8 cellular contexts compared by ENCODE assay signal in the genomic region with DNA sequence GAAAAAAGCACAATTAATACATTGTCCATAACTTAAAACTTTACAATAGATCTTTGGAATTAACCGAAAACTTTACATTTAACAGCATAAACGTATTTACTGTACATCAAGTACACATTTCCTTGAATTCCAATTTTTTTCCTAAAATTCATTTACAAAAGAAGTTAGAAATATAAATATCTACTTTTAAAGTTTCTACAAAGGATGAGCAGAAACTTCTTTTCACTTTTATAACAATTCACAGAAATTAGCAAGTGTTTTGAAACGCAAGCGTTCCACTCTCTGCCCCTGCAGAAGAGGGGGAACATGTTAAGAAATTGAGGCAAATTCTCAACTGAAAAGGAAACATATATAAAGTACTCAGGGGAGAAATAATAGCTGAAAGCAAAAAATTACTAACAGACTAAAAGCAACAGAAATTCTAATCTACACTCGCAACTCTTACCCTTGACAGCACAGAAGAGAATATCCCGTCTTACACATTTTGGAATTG. TPM values are rescaled to one million over a fixed set of nuclear protein-coding genes. Genes with fewer than 3 reads are reported as not detected.
DNase-seq lines count a peak whose midpoint lies in the region; ATAC-seq and TF ChIP-seq lines count a peak whose summit lies in the region.

No MANE protein-coding gene starts in this region.

- POLR2A ChIA-PET in HCT116 (lab: Charles Lee): interaction anchor here (0.8 to 3.5 kb wide), 8 partner anchors 8 to 97 kb away, joined by 3 to 22 read pairs (median 6); no protein-coding TSS in a partner anchor
- POLR2A ChIA-PET in activated CD8-positive, alpha-beta T cell treated with anti-CD3 and anti-CD28 coated beads for 36 hours (lab: Charles Lee): interaction anchor here (0.6 to 6.8 kb wide), 27 partner anchors 10 to 1158 kb away, joined by 3 to 103 read pairs (median 14); partner anchors contain the start of genes AGPS and HNRNPA3

- H3K27me3 ChIP-seq in HCT116 (ENCODE audit: insufficient read depth, low read length): no peaks in the 10 kb centered on the region
- H3K27me3 ChIP-seq in iPS DF 6.9 (ENCODE audit: control insufficient read depth, insufficient read depth, low read length): no peaks in the 10 kb centered on the region
- no peaks in the 10 kb centered on the region for H3K27me3 ChIP-seq in smooth muscle cell (ENCODE audit: low read depth)

- no peak for TF ChIP-seq RAD21 in HCT116 (IDR thresholded peaks at IDR 0.05; ENCODE audit: low read depth)

- no peaks in the 10 kb centered on the region for H3K9me2 ChIP-seq in HCT116 (ENCODE audit: insufficient read depth)

- H3K4me2 ChIP-seq in HCT116 (ENCODE audit: low read length) (peak overlapping the region; percentile 92), smooth muscle cell (peak overlapping the region; percentile 97)

- no peak for TF ChIP-seq POLR2A in HCT116 (IDR thresholded peaks at IDR 0.05; ENCODE audit: borderline replicate concordance, extremely low read depth, insufficient read depth, insufficient read length)
- TF ChIP-seq POLR2A in GM18505 (IDR thresholded peaks at IDR 0.05; ENCODE audit: borderline replicate concordance, extremely low read depth, insufficient read depth, insufficient read length): no peak

- H3F3A ChIP-seq in smooth muscle cell (ENCODE audit: low read depth): peaks cover 13% of the 10 kb centered on the region

- peaks cover 65% of the 10 kb centered on the region for H3K79me2 ChIP-seq in HCT116 (ENCODE audit: insufficient read depth, low read length)
- H3K79me2 ChIP-seq in smooth muscle cell (ENCODE audit: low read depth): peaks cover 53% of the 10 kb centered on the region

- H2AFZ ChIP-seq in HCT116 (ENCODE audit: low read depth, low read length, poor library complexity, severe bottlenecking): no peak overlapping the region
- no peak overlapping the region for H2AFZ ChIP-seq in smooth muscle cell (ENCODE audit: low read depth)

- H3K36me3 Mint-ChIP-seq in activated CD8-positive, alpha-beta T cell treated with anti-CD3 and anti-CD28 coated beads for 36 hours (ENCODE audit: low read depth): peaks cover 42% of the 10 kb centered on the region

- TF ChIP-seq CTCF in HCT116 (IDR thresholded peaks at IDR 0.05 in 2 of 3, conservative IDR thresholded peaks at IDR 0.05 in 1 of 3; ENCODE audit: borderline replicate concordance in 1 of 3, insufficient read depth in 1 of 3, low read depth in 2 of 3, low read length in 2 of 3) (no peak), smooth muscle cell (IDR thresholded peaks at IDR 0.05; ENCODE audit: borderline replicate concordance, insufficient read depth, poor library complexity, severe bottlenecking) (no peak)
- TF ChIP-seq CTCF in activated CD8-positive, alpha-beta T cell treated with anti-CD3 and anti-CD28 coated beads for 36 hours (IDR thresholded peaks at IDR 0.05): no peak

- H3K36me3 ChIP-seq in HCT116 (ENCODE audit: control insufficient read depth in 1 of 2, insufficient read depth in 2 of 2, low read length in 2 of 2) (peaks cover 0 to 13% of the 10 kb centered on the region in 2 experiments; a peak in 1 of 4 replicates), iPS DF 6.9 (ENCODE audit: control insufficient read depth, insufficient read depth, low read length) (no peaks in the 10 kb centered on the region; the same call in 1 of the 2 replicates), smooth muscle cell (ENCODE audit: low read depth) (no peaks in the 10 kb centered on the region)

- RAD21 ChIA-PET in HCT116 (lab: Charles Lee; ENCODE audit: low non-redundant PET in 1 of 2, low total read pairs in 2 of 2, uncharacterized antibody in 2 of 2, unreplicated experiment in 2 of 2): interaction anchor here in 1 of 2 experiments (1.4 kb wide), 1 partner anchor 98 kb away, joined by 3 read pairs; no protein-coding TSS in a partner anchor

- no TSS peak for BruUV-seq in HCT116 (replicated peaks; lab: Mats Ljungman, UMichigan)

- peak overlapping the region; percentile 90 for H3K4me3 Mint-ChIP-seq in activated CD8-positive, alpha-beta T cell treated with anti-CD3 and anti-CD28 coated beads for 36 hours

- peaks cover 28 to 52% of the 10 kb centered on the region in 2 experiments for H3K4me1 ChIP-seq in HCT116 (ENCODE audit: control insufficient read depth in 1 of 2, insufficient read depth in 2 of 2, low read length in 2 of 2)
- no peaks in the 10 kb centered on the region; the same call in 1 of the 2 replicates for H3K4me1 ChIP-seq in iPS DF 6.9 (ENCODE audit: control insufficient read depth, insufficient read depth, low read length)
- peaks cover 30% of the 10 kb centered on the region for H3K4me1 ChIP-seq in smooth muscle cell (ENCODE audit: low read depth)

- H4K20me1 ChIP-seq in HCT116 (ENCODE audit: insufficient read depth) (peaks cover 10% of the 10 kb centered on the region; the same call in 1 of the 2 replicates), smooth muscle cell (ENCODE audit: low read depth) (peaks cover 52% of the 10 kb centered on the region)

- DNase-seq in HCT116 (ENCODE audit: low read depth, low spot score) (no peak), iPS DF 6.9 (ENCODE audit: low read depth, low spot score) (no peak), smooth muscle cell (lab: John Stamatoyannopoulos, UW; ENCODE audit: unreplicated experiment) (no peak), Ammon's horn (ENCODE audit: low spot score) (no peak)
- no peak for DNase-seq in activated CD8-positive, alpha-beta T cell treated with anti-CD3 and anti-CD28 coated beads for 36 hours
- DNase-seq in activated CD4-positive, alpha-beta T cell treated with anti-CD3 and anti-CD28 coated beads for 1 hour: no peak

- no peaks in the 10 kb centered on the region for H3K27me3 Mint-ChIP-seq in activated CD8-positive, alpha-beta T cell treated with anti-CD3 and anti-CD28 coated beads for 36 hours

- ATAC-seq in HCT116: no peak
- ATAC-seq in activated CD8-positive, alpha-beta T cell treated with anti-CD3 and anti-CD28 coated beads for 36 hours: no peak
- ATAC-seq in HG03135 (IDR thresholded peaks at IDR 0.05; ENCODE audit: unreplicated experiment): no peak
- ATAC-seq in GM18505 (IDR thresholded peaks at IDR 0.05; ENCODE audit: unreplicated experiment): no peak

- CTCF ChIA-PET in HCT116 (lab: Charles Lee): interaction anchor here (1.0 to 3.0 kb wide), 7 partner anchors 8 to 154 kb away, joined by 3 to 22 read pairs (median 5); no protein-coding TSS in a partner anchor
- CTCF ChIA-PET in activated CD8-positive, alpha-beta T cell treated with anti-CD3 and anti-CD28 coated beads for 36 hours (lab: Charles Lee): interaction anchor here (0.7 to 7.1 kb wide), 21 partner anchors 9 to 153 kb away, joined by 3 to 67 read pairs (median 11); partner anchors contain the start of gene HNRNPA3

- intact Hi-C loops in HCT116 (cut with micrococcal nuclease): loop anchor here (1.0 to 2.0 kb wide), 6 partner anchors 18 to 461 kb away; partner anchors contain the start of gene HNRNPA3
- intact Hi-C loops in activated CD8-positive, alpha-beta T cell treated with anti-CD3 and anti-CD28 coated beads for 36 hours (cut with micrococcal nuclease): loop anchor here (2.0 to 5.0 kb wide), 3 partner anchors 34 to 69 kb away; no protein-coding TSS in a partner anchor

- H3K9me3 Mint-ChIP-seq in activated CD8-positive, alpha-beta T cell treated with anti-CD3 and anti-CD28 coated beads for 36 hours: peaks cover 4% of the 10 kb centered on the region

- H3K27ac Mint-ChIP-seq in activated CD8-positive, alpha-beta T cell treated with anti-CD3 and anti-CD28 coated beads for 36 hours: peak overlapping the region; percentile 96

- H3K27ac ChIP-seq in HCT116 (ENCODE audit: low read depth, low read length) (peak overlapping the region; percentile 92), iPS DF 6.9 (ENCODE audit: low read length) (no peak overlapping the region), smooth muscle cell (ENCODE audit: low read depth) (peak overlapping the region; percentile 99)

- H3K9me3 ChIP-seq in HCT116 (ENCODE audit: control insufficient read depth in 1 of 2, insufficient read depth in 1 of 2, low read depth in 1 of 2, low read length in 2 of 2) (no peaks in the 10 kb centered on the region), iPS DF 6.9 (ENCODE audit: control insufficient read depth, insufficient read depth, low read length) (no peaks in the 10 kb centered on the region), smooth muscle cell (replicated peaks; ENCODE audit: low read depth) (no peaks in the 10 kb centered on the region)

- 100% methylated on average over 1 of the region's 6 CpGs for WGBS in iPS DF 6.9 (ENCODE audit: insufficient coverage, insufficient read length)
- WGBS in smooth muscle cell (ENCODE audit: low lambda C conversion rate): 10% methylated on average over 6 of the region's 6 CpGs

- peaks cover 56% of the 10 kb centered on the region for H3K4me1 Mint-ChIP-seq in activated CD8-positive, alpha-beta T cell treated with anti-CD3 and anti-CD28 coated beads for 36 hours (ENCODE audit: low read depth)

- H3K4me3 ChIP-seq in HCT116 (replicated peaks in 1 of 2; ENCODE audit: low read depth in 1 of 2, low read length in 2 of 2) (peak overlapping the region; percentile 76 to 83), iPS DF 6.9 (ENCODE audit: low read length) (peak overlapping the region; percentile 94; the same call in 1 of the 2 replicates), smooth muscle cell (peak overlapping the region; percentile 91)

- H3K9ac ChIP-seq in HCT116 (ENCODE audit: low read length): peak overlapping the region; percentile 98
- H3K9ac ChIP-seq in smooth muscle cell (ENCODE audit: low read depth): peak overlapping the region; percentile 99

TF ChIP-seq in HCT116, 20 proteins besides CTCF, POLR2A, EP300 and RAD21:
- TF ChIP-seq JUND (IDR thresholded peaks at IDR 0.05): no peak
TF ChIP-seq in HCT116: peak in this region for 0.

RNA-seq across cellular contexts. Expression of gene NFE2L2, which starts 1.5 kb away (rescaled TPM):
- total RNA-seq in HCT116 (2021; ENCODE audit: unreplicated experiment): 106 TPM
- 66.5 and 78.3 TPM in 2 replicates for polyA plus RNA-seq in HCT116 (2012)
- 10 to 100 TPM; 57.3 to 57.6 TPM for total RNA-seq in activated CD8-positive, alpha-beta T cell treated with anti-CD3 and anti-CD28 coated beads for 36 hours
- total RNA-seq in smooth muscle cell: 110 and 118 TPM in 2 replicates
- 64.4 and 68.9 TPM in 2 replicates for polyA plus RNA-seq in smooth muscle cell

RNA-seq across cellular contexts. Expression of gene HNRNPA3, which starts 50.4 kb away (rescaled TPM):
- total RNA-seq in HCT116 (2021; ENCODE audit: unreplicated experiment) (328 TPM), smooth muscle cell (55.8 and 58.5 TPM in 2 replicates)
- polyA plus RNA-seq in HCT116 (2012): 376 and 446 TPM in 2 replicates
- 100 to 1,000 TPM; 292 to 308 TPM for total RNA-seq in activated CD8-positive, alpha-beta T cell treated with anti-CD3 and anti-CD28 coated beads for 36 hours
- 40.3 and 59.6 TPM in 2 replicates for polyA plus RNA-seq in smooth muscle cell
